Comparison of ENCODE assay signal across 25 cellular contexts in the genomic region with DNA sequence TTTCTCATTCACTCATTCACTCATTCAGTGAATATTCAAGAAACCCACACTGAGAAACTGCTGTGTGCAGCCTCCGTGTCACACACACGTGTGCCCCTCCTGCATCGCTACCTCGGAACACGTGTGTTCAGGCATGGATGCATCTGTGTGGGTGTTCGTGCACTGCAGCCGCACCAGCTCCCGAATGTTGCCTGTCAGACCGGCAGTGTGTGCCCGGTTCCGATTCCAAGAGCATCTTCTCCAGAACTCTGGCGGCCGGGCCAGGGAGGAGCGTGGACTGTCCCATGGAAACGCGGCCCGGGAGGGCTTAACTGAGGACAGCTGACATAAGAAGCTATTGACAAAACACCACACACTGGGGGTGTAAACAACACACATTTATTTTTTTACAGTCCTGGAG.
A peak's percentile ranks its signal among the peaks of the same experiment; 100 is the strongest.
DNase-seq lines count a peak whose midpoint lies in the region; ATAC-seq, FAIRE-seq and TF ChIP-seq lines count a peak whose summit lies in the region.
"Had no signal": no experiment of that assay in that cellular context is flagged by ENCODE, and none has a peak within 500 bp of the region (broad histone marks: within the 10 kb centered on the region; RNA-seq: fewer than 3 reads in every experiment).

No MANE protein-coding gene starts in this region.

- no peak overlapping the region for H3K4me2 ChIP-seq in H1 (ENCODE audit: insufficient read depth in 1 of 2, low read depth in 2 of 2, low read length in 2 of 2)

- POLR2A ChIA-PET in H1 (lab: Charles Lee; ENCODE audit: partially characterized antibody): no interaction called here
- POLR2A ChIA-PET in activated CD4-positive, alpha-beta T cell treated with anti-CD3 and anti-CD28 coated beads for 36 hours (lab: Charles Lee): no interaction called here

- H3K14ac ChIP-seq in H1 (ENCODE audit: insufficient read length): no peak overlapping the region

- H3K4ac ChIP-seq in H1 (replicated peaks; ENCODE audit: insufficient read length, low read depth, low read length): no peak overlapping the region

- intact Hi-C loops in activated CD4-positive, alpha-beta T cell treated with anti-CD3 and anti-CD28 coated beads for 36 hours (cut with DNase I, micrococcal nuclease): no loop called here

- peaks cover 3 to 8% of the 10 kb centered on the region in 2 experiments; a peak in 2 of 4 replicates for H3K9me3 ChIP-seq in H1 (ENCODE audit: insufficient read depth in 2 of 2, low read depth in 1 of 2, low read length in 1 of 2)
- H3K9me3 ChIP-seq in suprapubic skin: no peaks in the 10 kb centered on the region
- H3K9me3 ChIP-seq: upper lobe of right lung had no signal

- no peaks in the 10 kb centered on the region; a peak in 1 of 8 replicates for H3K36me3 ChIP-seq in H1 (ENCODE audit: control insufficient read depth in 2 of 4, insufficient read depth in 4 of 4, low read length in 3 of 4)
- no peaks in the 10 kb centered on the region for H3K36me3 ChIP-seq in suprapubic skin
- H3K36me3 ChIP-seq: upper lobe of right lung had no signal

- no peak overlapping the region for H2BK120ac ChIP-seq in H1 (replicated peaks; ENCODE audit: low read depth, low read length)

- no peak for TF ChIP-seq RAD21 in H1 (IDR thresholded peaks at IDR 0.05 in 1 of 2, conservative IDR thresholded peaks at IDR 0.05 in 1 of 2; ENCODE audit: low read depth in 2 of 2, low read length in 2 of 2)

- no peak overlapping the region for H2AFZ ChIP-seq in H1 (ENCODE audit: low read length)

- H3K79me2 ChIP-seq in H1 (ENCODE audit: control insufficient read depth in 1 of 2, insufficient read depth in 2 of 2, low read length in 2 of 2): no peaks in the 10 kb centered on the region

- no peak overlapping the region for H4K8ac ChIP-seq in H1 (ENCODE audit: extremely low read depth, insufficient read depth, low read length)

- peaks cover 9% of the 10 kb centered on the region for H3K36me3 Mint-ChIP-seq in natural killer cell treated with Interleukin-12 subunit alpha and Interleukin-12 subunit beta and Interleukin-15 and Interleukin-18, amount 100 ng/mL, for 72 hours
- H3K36me3 Mint-ChIP-seq in activated CD4-positive, alpha-beta T cell treated with anti-CD3 and anti-CD28 coated beads for 36 hours (ENCODE audit: low read depth): no peaks in the 10 kb centered on the region
- H3K36me3 Mint-ChIP-seq in immature natural killer cell: peaks cover 0 to 14% (median 0%) of the 10 kb centered on the region in 3 donors
- H3K36me3 Mint-ChIP-seq: brain had no signal

- H3K23ac ChIP-seq in H1 (ENCODE audit: insufficient read length): no peak overlapping the region

- H3K27me3 Mint-ChIP-seq in natural killer cell treated with Interleukin-12 subunit alpha and Interleukin-12 subunit beta and Interleukin-15 and Interleukin-18, amount 100 ng/mL, for 72 hours: peaks cover 18 to 46% of the 10 kb centered on the region in 2 donors
- H3K27me3 Mint-ChIP-seq in activated CD4-positive, alpha-beta T cell treated with anti-CD3 and anti-CD28 coated beads for 36 hours: peaks cover 10% of the 10 kb centered on the region
- peaks cover 13 to 17% (median 15%) of the 10 kb centered on the region in 3 donors for H3K27me3 Mint-ChIP-seq in immature natural killer cell (ENCODE audit: low read depth in 3 of 3)
- H3K27me3 Mint-ChIP-seq: brain had no signal

- TF ChIP-seq EP300 in H1 (IDR thresholded peaks at IDR 0.05; ENCODE audit: borderline replicate concordance in 1 of 2, low read depth in 2 of 2, low read length in 2 of 2) (no peak), suprapubic skin (IDR thresholded peaks at IDR 0.05) (no peak)

- H3K4me3 ChIP-seq in H1 (ENCODE audit: extremely low read depth in 1 of 4, insufficient read depth in 2 of 4, low read depth in 3 of 4, low read length in 4 of 4): no peak overlapping the region
- no peak overlapping the region for H3K4me3 ChIP-seq in suprapubic skin
- H3K4me3 ChIP-seq: upper lobe of right lung had no signal

- no peaks in the 10 kb centered on the region for H3K79me1 ChIP-seq in H1 (ENCODE audit: low read depth, low read length)

- CTCF ChIA-PET in H1 (lab: Charles Lee; ENCODE audit: partially characterized antibody): no interaction called here
- CTCF ChIA-PET in activated CD4-positive, alpha-beta T cell treated with anti-CD3 and anti-CD28 coated beads for 36 hours (lab: Charles Lee): interaction anchor here (0.6 kb wide), 1 partner anchor 126 kb away, joined by 3 read pairs; no protein-coding TSS in a partner anchor

- no peak overlapping the region for H3K27ac Mint-ChIP-seq in natural killer cell treated with Interleukin-12 subunit alpha and Interleukin-12 subunit beta and Interleukin-15 and Interleukin-18, amount 100 ng/mL, for 72 hours
- no peak overlapping the region for H3K27ac Mint-ChIP-seq in activated CD4-positive, alpha-beta T cell treated with anti-CD3 and anti-CD28 coated beads for 36 hours
- H3K27ac Mint-ChIP-seq in immature natural killer cell: no peak overlapping the region
- H3K27ac Mint-ChIP-seq: activated CD8-positive, alpha-beta T cell treated with anti-CD3 and anti-CD28 coated beads, Interleukin-2, amount 10 ng/mL, durations not matched to agents 7 days and 5 days; IgD-negative memory B cell had no signal

- H3K27ac ChIP-seq in H1 (ENCODE audit: low read depth, low read length) (no peak overlapping the region), suprapubic skin (no peak overlapping the region), foreskin keratinocyte (no peak overlapping the region)
- H3K27ac ChIP-seq: 22Rv1, epithelial cell of prostate, upper lobe of right lung had no signal

- H2BK5ac ChIP-seq in H1 (ENCODE audit: low read depth, low read length): no peak overlapping the region

- no peaks in the 10 kb centered on the region for H3K23me2 ChIP-seq in H1 (ENCODE audit: low read depth, low read length)

- no peak for TF ChIP-seq CTCF in H1 (IDR thresholded peaks at IDR 0.05; ENCODE audit: control extremely low read depth in 1 of 3, insufficient read depth in 1 of 3, low read depth in 1 of 3, low read length in 3 of 3)
- no peak for TF ChIP-seq CTCF in suprapubic skin (IDR thresholded peaks at IDR 0.05)
- TF ChIP-seq CTCF in foreskin keratinocyte (conservative IDR thresholded peaks at IDR 0.05): no peak

- H4K20me1 ChIP-seq in H1 (replicated peaks in 1 of 2; ENCODE audit: control insufficient read depth in 1 of 2, insufficient read depth in 2 of 2, low read length in 2 of 2): no peaks in the 10 kb centered on the region

- peak overlapping the region; percentile 39; the same call in 1 of the 2 replicates for H2AK5ac ChIP-seq in H1 (ENCODE audit: low read depth, low read length)

- peak overlapping the region; percentile 74 for H4K91ac ChIP-seq in H1 (replicated peaks; ENCODE audit: insufficient read length, low read length)

- WGBS in H1 (ENCODE audit: extremely low coverage in 1 of 2, insufficient coverage in 1 of 2, insufficient read length in 1 of 2, insufficient replicate concordance in 2 of 2, low coverage in 1 of 2, low lambda C conversion rate in 2 of 2, missing lambda C conversion rate in 1 of 2), 2 experiments: 94% methylated on average over 17 of the region's 17 CpGs; no CpG with 5 or more reads in 1 of the 2 experiments
- WGBS in suprapubic skin: 93% methylated on average over 16 of the region's 17 CpGs

- DNase-seq in activated CD4-positive, CD25-positive, alpha-beta regulatory T cell treated with anti-CD3 and anti-CD28 coated beads, Interleukin-2, amount 50 U/mL, for 72 hours: peak; percentile 17
- DNase-seq in activated CD4-positive, CD25-positive, alpha-beta regulatory T cell (lab: John Stamatoyannopoulos, UW): no peak
- peak in 1 of 2 experiments; percentile 37 for DNase-seq in H1 (ENCODE audit: low read depth in 1 of 2, low spot score in 2 of 2)
- DNase-seq in natural killer cell treated with Interleukin-12 subunit alpha and Interleukin-12 subunit beta and Interleukin-15 and Interleukin-18, amount 100 ng/mL, for 72 hours (ENCODE audit: low spot score): peak; percentile 23
- DNase-seq in suprapubic skin (ENCODE audit: low spot score in 2 of 2): peak; percentile 44 to 56
- no peak for DNase-seq in activated CD4-positive, alpha-beta T cell treated with anti-CD3 and anti-CD28 coated beads for 36 hours
- no peak for DNase-seq in foreskin keratinocyte
- DNase-seq in immature natural killer cell: no peak
- DNase-seq: activated CD8-positive, alpha-beta T cell treated with anti-CD3 and anti-CD28 coated beads, Interleukin-2, amount 10 ng/mL, durations not matched to agents 7 days and 5 days; glutamatergic neuron; HCEC 1CT; kidney glomerular epithelial cell; mesendoderm; NCI-H1048; NCI-H1930; NCI-H69; occipital lobe; small intestine; stimulated activated CD4-positive, alpha-beta T cell treated with anti-CD3 and anti-CD28 coated beads, Interleukin-2, amount 100 ng/mL, for 24 hours; upper lobe of right lung had no signal

- H3K9me3 Mint-ChIP-seq in natural killer cell treated with Interleukin-12 subunit alpha and Interleukin-12 subunit beta and Interleukin-15 and Interleukin-18, amount 100 ng/mL, for 72 hours: peaks cover 4% of the 10 kb centered on the region
- peaks cover 3% of the 10 kb centered on the region for H3K9me3 Mint-ChIP-seq in activated CD4-positive, alpha-beta T cell treated with anti-CD3 and anti-CD28 coated beads for 36 hours (ENCODE audit: low read depth)
- H3K9me3 Mint-ChIP-seq in immature natural killer cell: peaks cover 0 to 6% (median 4%) of the 10 kb centered on the region in 6 donors

- no peak overlapping the region for H2BK20ac ChIP-seq in H1 (ENCODE audit: low read length)

- H3K27me3 ChIP-seq in H1 (replicated peaks in 1 of 4; ENCODE audit: control insufficient read depth in 3 of 4, extremely low read depth in 1 of 4, insufficient read depth in 3 of 4, low read length in 3 of 4): no peaks in the 10 kb centered on the region
- H3K27me3 ChIP-seq in suprapubic skin: peaks cover under 1% of the 10 kb centered on the region
- peaks cover 5% of the 10 kb centered on the region for H3K27me3 ChIP-seq in foreskin keratinocyte
- H3K27me3 ChIP-seq: upper lobe of right lung had no signal

- no peak overlapping the region for H2BK12ac ChIP-seq in H1 (ENCODE audit: low read depth, low read length)

- no peak for TF ChIP-seq POLR2A in H1 (IDR thresholded peaks at IDR 0.05; ENCODE audit: control extremely low read depth in 1 of 2, low read depth in 2 of 2, low read length in 2 of 2)
- no peak for TF ChIP-seq POLR2A in suprapubic skin (IDR thresholded peaks at IDR 0.05)

- H3K18ac ChIP-seq in H1 (ENCODE audit: extremely low read depth, low read length): no peak overlapping the region

- H3K56ac ChIP-seq in H1 (replicated peaks; ENCODE audit: insufficient read length, low read depth, low read length): no peak overlapping the region

- ATAC-seq in natural killer cell treated with Interleukin-12 subunit alpha and Interleukin-12 subunit beta and Interleukin-15 and Interleukin-18, amount 100 ng/mL, for 72 hours: peak in 1 of 2 donors; percentile 9
- no peak for ATAC-seq in activated CD4-positive, alpha-beta T cell treated with anti-CD3 and anti-CD28 coated beads for 36 hours
- ATAC-seq in foreskin keratinocyte: no peak
- ATAC-seq: activated CD8-positive, alpha-beta T cell treated with anti-CD3 and anti-CD28 coated beads, Interleukin-2, amount 10 ng/mL, durations not matched to agents 7 days and 5 days had no signal

- FAIRE-seq in H1 (lab: Jason Lieb, UNC): no peak
- FAIRE-seq: small intestine, TTC549 had no signal

- no peak overlapping the region for H2BK15ac ChIP-seq in H1 (ENCODE audit: low read length)

- no peak overlapping the region for H3K4me3 Mint-ChIP-seq in natural killer cell treated with Interleukin-12 subunit alpha and Interleukin-12 subunit beta and Interleukin-15 and Interleukin-18, amount 100 ng/mL, for 72 hours
- H3K4me3 Mint-ChIP-seq in activated CD4-positive, alpha-beta T cell treated with anti-CD3 and anti-CD28 coated beads for 36 hours: no peak overlapping the region
- H3K4me3 Mint-ChIP-seq in immature natural killer cell: no peak overlapping the region
- H3K4me3 Mint-ChIP-seq: activated CD8-positive, alpha-beta T cell treated with anti-CD3 and anti-CD28 coated beads, Interleukin-2, amount 10 ng/mL, durations not matched to agents 7 days and 5 days; brain had no signal

- peaks cover 2 to 5% of the 10 kb centered on the region in 2 donors for H3K4me1 Mint-ChIP-seq in natural killer cell treated with Interleukin-12 subunit alpha and Interleukin-12 subunit beta and Interleukin-15 and Interleukin-18, amount 100 ng/mL, for 72 hours (ENCODE audit: low read depth in 2 of 2)
- H3K4me1 Mint-ChIP-seq in activated CD4-positive, alpha-beta T cell treated with anti-CD3 and anti-CD28 coated beads for 36 hours: no peaks in the 10 kb centered on the region
- peaks cover 0 to 6% of the 10 kb centered on the region in 2 donors for H3K4me1 Mint-ChIP-seq in immature natural killer cell

- H3K4me1 ChIP-seq in H1 (replicated peaks in 1 of 4; ENCODE audit: control insufficient read depth in 3 of 4, insufficient read depth in 4 of 4, low read length in 3 of 4): peaks cover 0 to 2% (median 0%) of the 10 kb centered on the region in 4 experiments; a peak in 1 of 7 replicates
- H3K4me1 ChIP-seq in suprapubic skin: no peaks in the 10 kb centered on the region
- H3K4me1 ChIP-seq in foreskin keratinocyte: no peaks in the 10 kb centered on the region
- H3K4me1 ChIP-seq: upper lobe of right lung had no signal

- no peak overlapping the region for H4K5ac ChIP-seq in H1 (ENCODE audit: insufficient read length, low read depth, low read length)

- no peak overlapping the region for H3K9ac ChIP-seq in H1 (replicated peaks in 1 of 4; ENCODE audit: extremely low read depth in 1 of 4, low read depth in 3 of 4, low read length in 3 of 4)

Comparison
In these comparisons a context has a peak if more than half of its experiments do, and no peak if none do; other contexts are left out.
1. DNase-seq: peak in activated CD4-positive, CD25-positive, alpha-beta regulatory T cell treated with anti-CD3 and anti-CD28 coated beads, Interleukin-2, amount 50 U/mL, for 72 hours (single experiment), natural killer cell treated with Interleukin-12 subunit alpha and Interleukin-12 subunit beta and Interleukin-15 and Interleukin-18, amount 100 ng/mL, for 72 hours (single experiment) and suprapubic skin (2 of 2); none in activated CD4-positive, CD25-positive, alpha-beta regulatory T cell (0 of 4), activated CD4-positive, alpha-beta T cell treated with anti-CD3 and anti-CD28 coated beads for 36 hours (single experiment), foreskin keratinocyte (0 of 2) and immature natural killer cell (0 of 3).